Comparison of ENCODE assay signal across 28 cellular contexts in genomic region chr2:6358542-6358941, GRCh38.
"Had no signal": no experiment of that assay in that cellular context is flagged by ENCODE, and none has a peak within 500 bp of the region (broad histone marks: within the 10 kb centered on the region; RNA-seq: fewer than 3 reads in every experiment).

No MANE protein-coding gene starts in this region.

- H3K4me3 Mint-ChIP-seq: activated CD8-positive, alpha-beta T cell treated with anti-CD3 and anti-CD28 coated beads, Interleukin-2, amount 10 ng/mL, durations not matched to agents 7 days and 5 days; activated naive CD4-positive, alpha-beta T cell treated with anti-CD3 and anti-CD28 coated beads, Interleukin-2, amount 50 U/mL, for 24 hours; activated naive CD8-positive, alpha-beta T cell treated with anti-CD3 and anti-CD28 coated beads, Interleukin-2, amount 10 ng/mL, durations not matched to agents 7 days and 5 days; activated T-cell treated with anti-CD3 and anti-CD28 coated beads, Interleukin-2, amount 50 U/mL, for 24 hours had no signal

- H3K4me3 ChIP-seq: ascending aorta, Peyer's patch had no signal

- H3K4me1 Mint-ChIP-seq: activated naive CD4-positive, alpha-beta T cell treated with anti-CD3 and anti-CD28 coated beads, Interleukin-2, amount 50 U/mL, for 24 hours; activated naive CD8-positive, alpha-beta T cell treated with anti-CD3 and anti-CD28 coated beads, Interleukin-2, amount 10 ng/mL, durations not matched to agents 7 days and 5 days had no signal

- H3K9me3 ChIP-seq: ascending aorta, Peyer's patch had no signal

- H3K27ac ChIP-seq: ascending aorta, Peyer's patch, WERI-Rb-1 had no signal

- H3K27me3 Mint-ChIP-seq: activated naive CD4-positive, alpha-beta T cell treated with anti-CD3 and anti-CD28 coated beads, Interleukin-2, amount 50 U/mL, for 24 hours; activated naive CD8-positive, alpha-beta T cell treated with anti-CD3 and anti-CD28 coated beads, Interleukin-2, amount 10 ng/mL, durations not matched to agents 7 days and 5 days; activated T-cell treated with anti-CD3 and anti-CD28 coated beads, Interleukin-2, amount 50 U/mL, for 24 hours had no signal

- H3K9me3 Mint-ChIP-seq: activated naive CD4-positive, alpha-beta T cell treated with anti-CD3 and anti-CD28 coated beads, Interleukin-2, amount 50 U/mL, for 24 hours; activated T-cell treated with anti-CD3 and anti-CD28 coated beads, Interleukin-2, amount 50 U/mL, for 24 hours; activated T-helper 2 cell treated with anti-CD3 and anti-CD28 coated beads, Interferon-gamma antibody, Interleukin-2, Interleukin-4, amounts not matched to agents 10 μg/mL and 5 μg/mL and 100 μg/mL, durations not matched to agents 14 hours and 24 hours and 36 hours had no signal

- H3K36me3 Mint-ChIP-seq: activated naive CD4-positive, alpha-beta T cell treated with anti-CD3 and anti-CD28 coated beads, Interleukin-2, amount 50 U/mL, for 24 hours; activated naive CD8-positive, alpha-beta T cell treated with anti-CD3 and anti-CD28 coated beads, Interleukin-2, amount 10 ng/mL, durations not matched to agents 7 days and 5 days had no signal

- H3K36me3 ChIP-seq: ascending aorta, Peyer's patch, WERI-Rb-1 had no signal

- H3K27ac Mint-ChIP-seq: activated CD8-positive, alpha-beta T cell treated with anti-CD3 and anti-CD28 coated beads, Interleukin-2, amount 10 ng/mL, durations not matched to agents 7 days and 5 days; activated naive CD4-positive, alpha-beta T cell treated with anti-CD3 and anti-CD28 coated beads, Interleukin-2, amount 50 U/mL, for 24 hours; activated naive CD8-positive, alpha-beta T cell treated with anti-CD3 and anti-CD28 coated beads, Interleukin-2, amount 10 ng/mL, durations not matched to agents 7 days and 5 days; activated T-cell treated with anti-CD3 and anti-CD28 coated beads, Interleukin-2, amount 50 U/mL, for 24 hours; activated T-helper 2 cell treated with anti-CD3 and anti-CD28 coated beads, Interferon-gamma antibody, Interleukin-2, Interleukin-4, amounts not matched to agents 10 μg/mL and 5 μg/mL and 100 μg/mL, durations not matched to agents 14 hours and 24 hours and 36 hours had no signal

- H3K4me1 ChIP-seq: ascending aorta, Peyer's patch had no signal

- ATAC-seq: activated CD8-positive, alpha-beta T cell treated with anti-CD3 and anti-CD28 coated beads, Interleukin-2, amount 10 ng/mL, durations not matched to agents 7 days and 5 days had no signal

- DNase-seq: activated CD4-positive, alpha-beta T cell treated with anti-CD3 and anti-CD28 coated beads for 1 hour; activated CD4-positive, alpha-beta T cell treated with anti-CD3 and anti-CD28 coated beads for 48 hours; activated CD4-positive, alpha-beta T cell treated with anti-CD3 and anti-CD28 coated beads, Interleukin-2, amount 50 U/mL, for 48 hours; activated CD4-positive, CD25-positive, alpha-beta regulatory T cell; activated CD8-positive, alpha-beta T cell treated with anti-CD3 and anti-CD28 coated beads, Interleukin-2, amount 10 ng/mL, durations not matched to agents 7 days and 5 days; activated gamma-delta T cell; activated naive CD4-positive, alpha-beta T cell treated with Interleukin-2 at 50 U/mL for 16 hours; activated naive CD8-positive, alpha-beta T cell treated with anti-CD3 and anti-CD28 coated beads, Interleukin-2, amount 10 ng/mL, durations not matched to agents 7 days and 5 days; activated T-cell treated with anti-CD3 and anti-CD28 coated beads, Interleukin-2, amount 50 U/mL, for 24 hours; amygdala; caudate nucleus; KG1; MM.1S; MV-4-11; NCI-H1092; NCI-H1436 treated with DMSO at 0.1 percent for 48 hours; NCI-H1694 treated with DMSO at 0.1 percent for 48 hours; NCI-H2029; NCI-H345; NCI-H524 treated with DMSO at 0.1 percent for 48 hours; Peyer's patch; RPMI8226; SIG-M5; T1000 had no signal

- H3K27me3 ChIP-seq: ascending aorta, Peyer's patch had no signal
